Comparison of ENCODE assay signal across 8 cellular contexts in genomic region chr14:80954771-80955299, GRCh38. TPM values are rescaled to one million over a fixed set of nuclear protein-coding genes. Genes with fewer than 3 reads are reported as not detected.
DNase-seq lines count a peak whose midpoint lies in the region; ATAC-seq, FAIRE-seq and TF ChIP-seq lines count a peak whose summit lies in the region.

No MANE protein-coding gene starts in this region.

- H3K4me1 ChIP-seq in BLaER1 treated with 17β-estradiol and CSF1 and Interleukin-3, amounts not matched to agents 10 nM and 100 nM: peaks cover 23 to 49% (median 42%) of the 10 kb centered on the region in 10 experiments
- H3K4me1 ChIP-seq in skeletal muscle tissue (ENCODE audit: control insufficient read depth in 3 of 3, insufficient read depth in 3 of 3, low read length in 3 of 3): peaks cover 8 to 9% (median 8%) of the 10 kb centered on the region in 3 donors

- peak; percentile 73 for TF ChIP-seq CTCF in WI38 (IDR thresholded peaks at IDR 0.05; ENCODE audit: low read depth, low read length)
- TF ChIP-seq CTCF in bronchial epithelial cell (IDR thresholded peaks at IDR 0.05; ENCODE audit: insufficient read depth, low read length, severe bottlenecking): peak; percentile 73

- H3K36me3 ChIP-seq in BLaER1 treated with 17β-estradiol and CSF1 and Interleukin-3, amounts not matched to agents 10 nM and 100 nM: no peaks in the 10 kb centered on the region
- H3K36me3 ChIP-seq in bronchial epithelial cell (ENCODE audit: control insufficient read depth, insufficient read depth, low read length): no peaks in the 10 kb centered on the region
- H3K36me3 ChIP-seq in skeletal muscle tissue (ENCODE audit: control insufficient read depth in 3 of 3, insufficient read depth in 3 of 3, low read length in 3 of 3): no peaks in the 10 kb centered on the region

- H3K27me3 ChIP-seq in BLaER1 treated with 17β-estradiol and CSF1 and Interleukin-3, amounts not matched to agents 10 nM and 100 nM: no peaks in the 10 kb centered on the region
- peaks cover 9% of the 10 kb centered on the region for H3K27me3 ChIP-seq in bronchial epithelial cell (ENCODE audit: control insufficient read depth, insufficient read depth, low read length)
- H3K27me3 ChIP-seq in skeletal muscle tissue (ENCODE audit: control insufficient read depth in 3 of 3, insufficient read depth in 3 of 3, low read length in 3 of 3): peaks cover 0 to 4% (median 0%) of the 10 kb centered on the region in 3 donors

- peaks cover 24 to 25% of the 10 kb centered on the region in 2 donors for H3K4me1 Mint-ChIP-seq in immature natural killer cell

- H3K4me2 ChIP-seq in BLaER1 treated with 17β-estradiol and CSF1 and Interleukin-3, amounts not matched to agents 10 nM and 100 nM: peak overlapping the region; percentile 87 to 99 (median 97)

- H3K9me3 Mint-ChIP-seq in immature natural killer cell: no peaks in the 10 kb centered on the region

- peaks cover 0 to 3% (median 0%) of the 10 kb centered on the region in 3 donors for H3K36me3 Mint-ChIP-seq in immature natural killer cell

- peak overlapping the region in 7 of 11 experiments; percentile 45 to 75 (median 58); a peak in 10 of 22 replicates for H3K27ac ChIP-seq in BLaER1 treated with 17β-estradiol and CSF1 and Interleukin-3, amounts not matched to agents 10 nM and 100 nM
- no peak overlapping the region for H3K27ac ChIP-seq in skeletal muscle tissue (ENCODE audit: low read depth, low read length)

- peak overlapping the region; percentile 53 to 70 (median 60) for H3K4me3 ChIP-seq in BLaER1 treated with 17β-estradiol and CSF1 and Interleukin-3, amounts not matched to agents 10 nM and 100 nM
- H3K4me3 ChIP-seq in WI38 (ENCODE audit: low read depth, low read length) (peak overlapping the region; percentile 54), bronchial epithelial cell (ENCODE audit: low read depth, low read length) (peak overlapping the region; percentile 36), skeletal muscle tissue (ENCODE audit: low read length in 3 of 3) (peak overlapping the region; percentile 77 to 82 (median 81))

- DNase-seq in H4 (ENCODE audit: low spot score) (peak; percentile 57), NCI-H2029 treated with DMSO at 0.1 percent for 48 hours (lab: John Stamatoyannopoulos, UW) (peak; percentile 1), bronchial epithelial cell (ENCODE audit: low read depth) (peak; percentile 59), immature natural killer cell (peak; percentile 68 to 76 (median 72))

- peaks cover 2 to 10% (median 4%) of the 10 kb centered on the region in 3 donors for H3K27me3 Mint-ChIP-seq in immature natural killer cell (ENCODE audit: low read depth in 3 of 3)

- H3K9me3 ChIP-seq in BLaER1 treated with 17β-estradiol and CSF1 and Interleukin-3, amounts not matched to agents 10 nM and 100 nM (replicated peaks in 1 of 11): no peaks in the 10 kb centered on the region
- no peaks in the 10 kb centered on the region for H3K9me3 ChIP-seq in skeletal muscle tissue (ENCODE audit: control insufficient read depth in 3 of 3, low read length in 3 of 3)

- no peak for FAIRE-seq in bronchial epithelial cell (lab: Jason Lieb, UNC)

- no peaks in the 10 kb centered on the region for H4K20me1 ChIP-seq in BLaER1 treated with 17β-estradiol and CSF1 and Interleukin-3, amounts not matched to agents 10 nM and 100 nM

- peak overlapping the region; percentile 64 to 82 (median 69); a peak in 20 of 22 replicates for H3K9ac ChIP-seq in BLaER1 treated with 17β-estradiol and CSF1 and Interleukin-3, amounts not matched to agents 10 nM and 100 nM
- H3K9ac ChIP-seq in skeletal muscle tissue (ENCODE audit: low read depth in 1 of 3, low read length in 3 of 3): peak overlapping the region; percentile 60 to 79 (median 69)

- ATAC-seq in HG03025 (IDR thresholded peaks at IDR 0.05; ENCODE audit: low FRiP score, unreplicated experiment): no peak

- peak overlapping the region in 1 of 6 donors; percentile 51 for H3K27ac Mint-ChIP-seq in immature natural killer cell

- peak overlapping the region; percentile 65 to 85 (median 79) for H3K4me3 Mint-ChIP-seq in immature natural killer cell

RNA-seq across cellular contexts. Expression of gene TSHR, which starts 0.6 kb away (rescaled TPM):
- total RNA-seq in H4 (2014; rRNA removed; shearing (Covaris generic)): not detected in 2 replicates
- total RNA-seq in bronchial epithelial cell (not detected in 2 replicates), skeletal muscle tissue (under 0.01 TPM)
- polyA plus RNA-seq in immature natural killer cell: not detected

RNA-seq across cellular contexts. Expression of gene CEP128, which starts 13.3 kb away (rescaled TPM):
- total RNA-seq in H4 (2014; rRNA removed; shearing (Covaris generic)): 5.7 TPM in 2 replicates
- total RNA-seq in bronchial epithelial cell (2.4 and 6.6 TPM in 2 replicates), skeletal muscle tissue (6.8 TPM)
- polyA plus RNA-seq in immature natural killer cell: 1 to 10 TPM; 1.6 to 5.0 (median 2.0) TPM

Comparison
In these comparisons a context has a peak if more than half of its experiments do, and no peak if none do; other contexts are left out.
1. DNase-seq: peak in every context shown above with its lines; median percentile 72 in immature natural killer cell; 59 in bronchial epithelial cell; 57 in H4; 1 in NCI-H2029 treated with DMSO at 0.1 percent for 48 hours.